Comparison of ENCODE assay signal across 1 cellular context in the genomic region with DNA sequence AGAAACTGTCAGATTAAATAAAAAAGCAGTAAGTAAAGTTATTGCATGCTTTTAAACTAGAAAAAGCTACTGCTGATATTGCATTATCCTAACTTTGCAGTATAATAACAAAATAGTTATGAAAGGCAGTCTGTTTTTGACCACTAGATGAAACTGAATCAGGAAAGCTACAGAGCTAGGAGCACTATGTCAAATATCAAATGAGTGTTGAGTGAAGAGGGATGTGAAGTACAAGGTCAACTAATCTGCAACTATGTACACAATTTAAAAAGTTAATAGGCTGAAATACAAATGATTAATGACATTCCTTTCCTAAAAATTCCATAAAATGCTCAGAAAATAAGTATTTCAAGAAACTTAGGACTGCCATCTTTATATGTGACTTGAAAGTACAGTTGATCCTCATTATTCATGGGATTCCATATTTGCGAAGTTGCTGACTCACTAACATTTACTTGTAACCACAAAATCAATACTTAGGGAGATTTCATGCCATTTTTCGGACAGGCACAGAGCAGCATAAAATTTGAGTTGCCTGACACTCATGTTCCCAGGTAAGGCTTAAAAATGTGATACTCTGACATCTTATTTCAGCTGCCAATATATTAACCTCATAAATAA.
TF ChIP-seq lines count a peak whose summit lies in the region.

No MANE protein-coding gene starts in this region.

TF ChIP-seq in HepG2, 621 proteins besides CTCF, POLR2A, EP300 and RAD21 (continued from another document and continues in another):
- TF ChIP-seq, protein P1, sequence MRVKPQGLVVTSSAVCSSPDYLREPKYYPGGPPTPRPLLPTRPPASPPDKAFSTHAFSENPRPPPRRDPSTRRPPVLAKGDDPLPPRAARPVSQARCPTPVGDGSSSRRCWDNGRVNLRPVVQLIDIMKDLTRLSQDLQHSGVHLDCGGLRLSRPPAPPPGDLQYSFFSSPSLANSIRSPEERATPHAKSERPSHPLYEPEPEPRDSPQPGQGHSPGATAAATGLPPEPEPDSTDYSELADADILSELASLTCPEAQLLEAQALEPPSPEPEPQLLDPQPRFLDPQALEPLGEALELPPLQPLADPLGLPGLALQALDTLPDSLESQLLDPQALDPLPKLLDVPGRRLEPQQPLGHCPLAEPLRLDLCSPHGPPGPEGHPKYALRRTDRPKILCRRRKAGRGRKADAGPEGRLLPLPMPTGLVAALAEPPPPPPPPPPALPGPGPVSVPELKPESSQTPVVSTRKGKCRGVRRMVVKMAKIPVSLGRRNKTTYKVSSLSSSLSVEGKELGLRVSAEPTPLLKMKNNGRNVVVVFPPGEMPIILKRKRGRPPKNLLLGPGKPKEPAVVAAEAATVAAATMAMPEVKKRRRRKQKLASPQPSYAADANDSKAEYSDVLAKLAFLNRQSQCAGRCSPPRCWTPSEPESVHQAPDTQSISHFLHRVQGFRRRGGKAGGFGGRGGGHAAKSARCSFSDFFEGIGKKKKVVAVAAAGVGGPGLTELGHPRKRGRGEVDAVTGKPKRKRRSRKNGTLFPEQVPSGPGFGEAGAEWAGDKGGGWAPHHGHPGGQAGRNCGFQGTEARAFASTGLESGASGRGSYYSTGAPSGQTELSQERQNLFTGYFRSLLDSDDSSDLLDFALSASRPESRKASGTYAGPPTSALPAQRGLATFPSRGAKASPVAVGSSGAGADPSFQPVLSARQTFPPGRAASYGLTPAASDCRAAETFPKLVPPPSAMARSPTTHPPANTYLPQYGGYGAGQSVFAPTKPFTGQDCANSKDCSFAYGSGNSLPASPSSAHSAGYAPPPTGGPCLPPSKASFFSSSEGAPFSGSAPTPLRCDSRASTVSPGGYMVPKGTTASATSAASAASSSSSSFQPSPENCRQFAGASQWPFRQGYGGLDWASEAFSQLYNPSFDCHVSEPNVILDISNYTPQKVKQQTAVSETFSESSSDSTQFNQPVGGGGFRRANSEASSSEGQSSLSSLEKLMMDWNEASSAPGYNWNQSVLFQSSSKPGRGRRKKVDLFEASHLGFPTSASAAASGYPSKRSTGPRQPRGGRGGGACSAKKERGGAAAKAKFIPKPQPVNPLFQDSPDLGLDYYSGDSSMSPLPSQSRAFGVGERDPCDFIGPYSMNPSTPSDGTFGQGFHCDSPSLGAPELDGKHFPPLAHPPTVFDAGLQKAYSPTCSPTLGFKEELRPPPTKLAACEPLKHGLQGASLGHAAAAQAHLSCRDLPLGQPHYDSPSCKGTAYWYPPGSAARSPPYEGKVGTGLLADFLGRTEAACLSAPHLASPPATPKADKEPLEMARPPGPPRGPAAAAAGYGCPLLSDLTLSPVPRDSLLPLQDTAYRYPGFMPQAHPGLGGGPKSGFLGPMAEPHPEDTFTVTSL (CRISPR knock-in tag; IDR thresholded peaks at IDR 0.05; ENCODE audit: borderline replicate concordance) = peak; percentile 71; the same call in 1 of the 2 replicates
- TF ChIP-seq, protein P2, sequence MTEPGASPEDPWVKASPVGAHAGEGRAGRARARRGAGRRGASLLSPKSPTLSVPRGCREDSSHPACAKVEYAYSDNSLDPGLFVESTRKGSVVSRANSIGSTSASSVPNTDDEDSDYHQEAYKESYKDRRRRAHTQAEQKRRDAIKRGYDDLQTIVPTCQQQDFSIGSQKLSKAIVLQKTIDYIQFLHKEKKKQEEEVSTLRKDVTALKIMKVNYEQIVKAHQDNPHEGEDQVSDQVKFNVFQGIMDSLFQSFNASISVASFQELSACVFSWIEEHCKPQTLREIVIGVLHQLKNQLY (CRISPR knock-in tag; IDR thresholded peaks at IDR 0.05) = no peak
- TF ChIP-seq MIER2 (CRISPR knock-in tag; IDR thresholded peaks at IDR 0.05) (0 out of 2 replicates have a peak, but pooled peaks have one; percentile 33), FOXJ3 (CRISPR knock-in tag; IDR thresholded peaks at IDR 0.05; ENCODE audit: borderline replicate concordance) (peak; percentile 49; the same call in 1 of the 2 replicates), MBD4 (IDR thresholded peaks at IDR 0.05; ENCODE audit: borderline replicate concordance, low read length) (peak; percentile 55; the same call in 1 of the 2 replicates), RXRB (CRISPR knock-in tag; IDR thresholded peaks at IDR 0.05; ENCODE audit: borderline replicate concordance) (0 out of 2 replicates have a peak, but pooled peaks have one; percentile 28), STAG1 (CRISPR knock-in tag; IDR thresholded peaks at IDR 0.05) (peak; percentile 6; the same call in 1 of the 2 replicates), EHMT2 (IDR thresholded peaks at IDR 0.05; ENCODE audit: borderline replicate concordance, low read depth, low read length) (peak; percentile 48; the same call in 1 of the 2 replicates), SAP130 (CRISPR knock-in tag; IDR thresholded peaks at IDR 0.05; ENCODE audit: low read depth) (peak; percentile 47), NFYC (CRISPR knock-in tag; IDR thresholded peaks at IDR 0.05) (no peak), ERF (CRISPR knock-in tag; IDR thresholded peaks at IDR 0.05) (peak; percentile 55), NR2F6 (IDR thresholded peaks at IDR 0.05) (0 out of 2 replicates have a peak, but pooled peaks have one; percentile 22), NR2F6 (CRISPR knock-in tag; IDR thresholded peaks at IDR 0.05) (no peak), FOXP1 (IDR thresholded peaks at IDR 0.05) (no peak), FOXP1 (CRISPR knock-in tag; IDR thresholded peaks at IDR 0.05) (peak; percentile 47; the same call in 1 of the 2 replicates), SOX6 (IDR thresholded peaks at IDR 0.05) (no peak), SOX6 (CRISPR knock-in tag; IDR thresholded peaks at IDR 0.05) (peak; percentile 17; the same call in 1 of the 2 replicates), ZIK1 (CRISPR knock-in tag; IDR thresholded peaks at IDR 0.05; ENCODE audit: borderline replicate concordance, low read depth) (no peak), KLF6 (CRISPR knock-in tag; IDR thresholded peaks at IDR 0.05) (no peak), DMAP1 (CRISPR knock-in tag; IDR thresholded peaks at IDR 0.05) (0 out of 2 replicates have a peak, but pooled peaks have one; percentile 35), GATAD2A (CRISPR knock-in tag; IDR thresholded peaks at IDR 0.05) (peak; percentile 84), ZNF160 (CRISPR knock-in tag; IDR thresholded peaks at IDR 0.05) (0 out of 2 replicates have a peak, but pooled peaks have one; percentile 32), SALL1 (CRISPR knock-in tag; IDR thresholded peaks at IDR 0.05) (peak; percentile 53; the same call in 1 of the 2 replicates), NCOA2 (CRISPR knock-in tag; IDR thresholded peaks at IDR 0.05) (peak; percentile 40; the same call in 1 of the 2 replicates), JUNB (CRISPR knock-in tag; IDR thresholded peaks at IDR 0.05; ENCODE audit: borderline replicate concordance) (peak; percentile 35; the same call in 1 of the 2 replicates), ZMYM4 (CRISPR knock-in tag; IDR thresholded peaks at IDR 0.05) (peak; percentile 69; the same call in 1 of the 2 replicates), MXD4 (CRISPR knock-in tag; IDR thresholded peaks at IDR 0.05) (no peak), ISL2 (CRISPR knock-in tag; IDR thresholded peaks at IDR 0.05) (peak; percentile 53; the same call in 1 of the 2 replicates), ZNF292 (CRISPR knock-in tag; IDR thresholded peaks at IDR 0.05; ENCODE audit: borderline replicate concordance, low read depth) (0 out of 2 replicates have a peak, but pooled peaks have one; percentile 34)
- TF ChIP-seq, protein P3, sequence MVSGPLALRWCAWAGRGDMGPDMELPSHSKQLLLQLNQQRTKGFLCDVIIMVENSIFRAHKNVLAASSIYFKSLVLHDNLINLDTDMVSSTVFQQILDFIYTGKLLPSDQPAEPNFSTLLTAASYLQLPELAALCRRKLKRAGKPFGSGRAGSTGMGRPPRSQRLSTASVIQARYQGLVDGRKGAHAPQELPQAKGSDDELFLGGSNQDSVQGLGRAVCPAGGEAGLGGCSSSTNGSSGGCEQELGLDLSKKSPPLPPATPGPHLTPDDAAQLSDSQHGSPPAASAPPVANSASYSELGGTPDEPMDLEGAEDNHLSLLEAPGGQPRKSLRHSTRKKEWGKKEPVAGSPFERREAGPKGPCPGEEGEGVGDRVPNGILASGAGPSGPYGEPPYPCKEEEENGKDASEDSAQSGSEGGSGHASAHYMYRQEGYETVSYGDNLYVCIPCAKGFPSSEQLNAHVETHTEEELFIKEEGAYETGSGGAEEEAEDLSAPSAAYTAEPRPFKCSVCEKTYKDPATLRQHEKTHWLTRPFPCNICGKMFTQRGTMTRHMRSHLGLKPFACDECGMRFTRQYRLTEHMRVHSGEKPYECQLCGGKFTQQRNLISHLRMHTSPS (CRISPR knock-in tag; IDR thresholded peaks at IDR 0.05; ENCODE audit: low read depth) = no peak
- TF ChIP-seq, protein P4, sequence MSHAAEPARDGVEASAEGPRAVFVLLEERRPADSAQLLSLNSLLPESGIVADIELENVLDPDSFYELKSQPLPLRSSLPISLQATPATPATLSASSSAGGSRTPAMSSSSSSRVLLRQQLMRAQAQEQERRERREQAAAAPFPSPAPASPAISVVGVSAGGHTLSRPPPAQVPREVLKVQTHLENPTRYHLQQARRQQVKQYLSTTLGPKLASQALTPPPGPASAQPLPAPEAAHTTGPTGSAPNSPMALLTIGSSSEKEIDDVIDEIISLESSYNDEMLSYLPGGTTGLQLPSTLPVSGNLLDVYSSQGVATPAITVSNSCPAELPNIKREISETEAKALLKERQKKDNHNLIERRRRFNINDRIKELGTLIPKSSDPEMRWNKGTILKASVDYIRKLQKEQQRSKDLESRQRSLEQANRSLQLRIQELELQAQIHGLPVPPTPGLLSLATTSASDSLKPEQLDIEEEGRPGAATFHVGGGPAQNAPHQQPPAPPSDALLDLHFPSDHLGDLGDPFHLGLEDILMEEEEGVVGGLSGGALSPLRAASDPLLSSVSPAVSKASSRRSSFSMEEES (CRISPR knock-in tag; IDR thresholded peaks at IDR 0.05) = 0 out of 2 replicates have a peak, but pooled peaks have one; percentile 25
- TF ChIP-seq, protein P5, sequence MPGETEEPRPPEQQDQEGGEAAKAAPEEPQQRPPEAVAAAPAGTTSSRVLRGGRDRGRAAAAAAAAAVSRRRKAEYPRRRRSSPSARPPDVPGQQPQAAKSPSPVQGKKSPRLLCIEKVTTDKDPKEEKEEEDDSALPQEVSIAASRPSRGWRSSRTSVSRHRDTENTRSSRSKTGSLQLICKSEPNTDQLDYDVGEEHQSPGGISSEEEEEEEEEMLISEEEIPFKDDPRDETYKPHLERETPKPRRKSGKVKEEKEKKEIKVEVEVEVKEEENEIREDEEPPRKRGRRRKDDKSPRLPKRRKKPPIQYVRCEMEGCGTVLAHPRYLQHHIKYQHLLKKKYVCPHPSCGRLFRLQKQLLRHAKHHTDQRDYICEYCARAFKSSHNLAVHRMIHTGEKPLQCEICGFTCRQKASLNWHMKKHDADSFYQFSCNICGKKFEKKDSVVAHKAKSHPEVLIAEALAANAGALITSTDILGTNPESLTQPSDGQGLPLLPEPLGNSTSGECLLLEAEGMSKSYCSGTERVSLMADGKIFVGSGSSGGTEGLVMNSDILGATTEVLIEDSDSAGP (CRISPR knock-in tag; IDR thresholded peaks at IDR 0.05; ENCODE audit: borderline replicate concordance) = no peak
- TF ChIP-seq, protein P6, sequence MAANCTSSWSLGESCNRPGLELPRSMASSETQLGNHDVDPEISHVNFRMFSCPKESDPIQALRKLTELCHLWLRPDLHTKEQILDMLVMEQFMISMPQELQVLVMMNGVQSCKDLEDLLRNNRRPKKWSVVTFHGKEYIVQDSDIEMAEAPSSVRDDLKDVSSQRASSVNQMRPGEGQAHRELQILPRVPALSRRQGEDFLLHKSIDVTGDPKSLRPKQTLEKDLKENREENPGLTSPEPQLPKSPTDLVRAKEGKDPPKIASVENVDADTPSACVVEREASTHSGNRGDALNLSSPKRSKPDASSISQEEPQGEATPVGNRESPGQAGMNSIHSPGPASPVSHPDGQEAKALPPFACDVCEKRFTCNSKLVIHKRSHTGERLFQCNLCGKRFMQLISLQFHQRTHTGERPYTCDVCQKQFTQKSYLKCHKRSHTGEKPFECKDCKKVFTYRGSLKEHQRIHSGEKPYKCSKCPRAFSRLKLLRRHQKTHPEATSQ (CRISPR knock-in tag; IDR thresholded peaks at IDR 0.05; ENCODE audit: borderline replicate concordance) = peak; percentile 32; the same call in 1 of the 2 replicates
- TF ChIP-seq, protein P7, sequence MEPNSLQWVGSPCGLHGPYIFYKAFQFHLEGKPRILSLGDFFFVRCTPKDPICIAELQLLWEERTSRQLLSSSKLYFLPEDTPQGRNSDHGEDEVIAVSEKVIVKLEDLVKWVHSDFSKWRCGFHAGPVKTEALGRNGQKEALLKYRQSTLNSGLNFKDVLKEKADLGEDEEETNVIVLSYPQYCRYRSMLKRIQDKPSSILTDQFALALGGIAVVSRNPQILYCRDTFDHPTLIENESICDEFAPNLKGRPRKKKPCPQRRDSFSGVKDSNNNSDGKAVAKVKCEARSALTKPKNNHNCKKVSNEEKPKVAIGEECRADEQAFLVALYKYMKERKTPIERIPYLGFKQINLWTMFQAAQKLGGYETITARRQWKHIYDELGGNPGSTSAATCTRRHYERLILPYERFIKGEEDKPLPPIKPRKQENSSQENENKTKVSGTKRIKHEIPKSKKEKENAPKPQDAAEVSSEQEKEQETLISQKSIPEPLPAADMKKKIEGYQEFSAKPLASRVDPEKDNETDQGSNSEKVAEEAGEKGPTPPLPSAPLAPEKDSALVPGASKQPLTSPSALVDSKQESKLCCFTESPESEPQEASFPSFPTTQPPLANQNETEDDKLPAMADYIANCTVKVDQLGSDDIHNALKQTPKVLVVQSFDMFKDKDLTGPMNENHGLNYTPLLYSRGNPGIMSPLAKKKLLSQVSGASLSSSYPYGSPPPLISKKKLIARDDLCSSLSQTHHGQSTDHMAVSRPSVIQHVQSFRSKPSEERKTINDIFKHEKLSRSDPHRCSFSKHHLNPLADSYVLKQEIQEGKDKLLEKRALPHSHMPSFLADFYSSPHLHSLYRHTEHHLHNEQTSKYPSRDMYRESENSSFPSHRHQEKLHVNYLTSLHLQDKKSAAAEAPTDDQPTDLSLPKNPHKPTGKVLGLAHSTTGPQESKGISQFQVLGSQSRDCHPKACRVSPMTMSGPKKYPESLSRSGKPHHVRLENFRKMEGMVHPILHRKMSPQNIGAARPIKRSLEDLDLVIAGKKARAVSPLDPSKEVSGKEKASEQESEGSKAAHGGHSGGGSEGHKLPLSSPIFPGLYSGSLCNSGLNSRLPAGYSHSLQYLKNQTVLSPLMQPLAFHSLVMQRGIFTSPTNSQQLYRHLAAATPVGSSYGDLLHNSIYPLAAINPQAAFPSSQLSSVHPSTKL (CRISPR knock-in tag; IDR thresholded peaks at IDR 0.05) = peak; percentile 88
- TF ChIP-seq, protein P8, sequence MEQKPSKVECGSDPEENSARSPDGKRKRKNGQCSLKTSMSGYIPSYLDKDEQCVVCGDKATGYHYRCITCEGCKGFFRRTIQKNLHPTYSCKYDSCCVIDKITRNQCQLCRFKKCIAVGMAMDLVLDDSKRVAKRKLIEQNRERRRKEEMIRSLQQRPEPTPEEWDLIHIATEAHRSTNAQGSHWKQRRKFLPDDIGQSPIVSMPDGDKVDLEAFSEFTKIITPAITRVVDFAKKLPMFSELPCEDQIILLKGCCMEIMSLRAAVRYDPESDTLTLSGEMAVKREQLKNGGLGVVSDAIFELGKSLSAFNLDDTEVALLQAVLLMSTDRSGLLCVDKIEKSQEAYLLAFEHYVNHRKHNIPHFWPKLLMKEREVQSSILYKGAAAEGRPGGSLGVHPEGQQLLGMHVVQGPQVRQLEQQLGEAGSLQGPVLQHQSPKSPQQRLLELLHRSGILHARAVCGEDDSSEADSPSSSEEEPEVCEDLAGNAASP (CRISPR knock-in tag; IDR thresholded peaks at IDR 0.05; ENCODE audit: borderline replicate concordance) = 0 out of 2 replicates have a peak, but pooled peaks have one; percentile 11
